In genomic region chr7:140397784-140398750, GRCh38 we compare ENCODE assay signal across 8 cellular contexts. TPM values are rescaled to one million over a fixed set of nuclear protein-coding genes. Genes with fewer than 3 reads are reported as not detected.
A peak's percentile ranks its signal among the peaks of the same experiment; 100 is the strongest.
DNase-seq lines count a peak whose midpoint lies in the region; ATAC-seq and TF ChIP-seq lines count a peak whose summit lies in the region.

TSS of gene SLC37A3 (minus strand) at chr7:140398530. CDS start at chr7:140382526, 16,004 bp downstream.

- H3K4me2 ChIP-seq in OCI-LY7 (ENCODE audit: low read length): peak within 1 kb of the TSS; percentile 93

- intact Hi-C loops in OCI-LY7 (cut with micrococcal nuclease; ENCODE audit: unreplicated experiment): loop anchor here (1.0 kb wide), 1 partner anchor 81 kb away; the partner anchor contains the start of gene MKRN1

- H3K9ac ChIP-seq in mucosa of rectum (ENCODE audit: low read depth in 1 of 2, low read length in 2 of 2): peak within 1 kb of the TSS; percentile 57 to 88

- H3K4me1 ChIP-seq in OCI-LY7 (ENCODE audit: insufficient read depth, low read length, poor library complexity, severe bottlenecking) (peaks cover 3% of the 10 kb centered on the region), mucosa of rectum (ENCODE audit: control insufficient read depth in 2 of 2, insufficient read depth in 2 of 2, low read length in 2 of 2) (peaks cover 0 to 5% of the 10 kb centered on the region in 2 donors)

- H3K27ac ChIP-seq in OCI-LY7 (ENCODE audit: low read depth, low read length, poor library complexity, severe bottlenecking) (no peak within 1 kb of the TSS), mucosa of rectum (ENCODE audit: low read depth in 2 of 2, low read length in 2 of 2) (peak within 1 kb of the TSS; percentile 70 to 76)

- H3K9me3 ChIP-seq in OCI-LY7 (ENCODE audit: low read length): no peaks in the 10 kb centered on the region
- H3K9me3 ChIP-seq in mucosa of rectum (ENCODE audit: control insufficient read depth in 2 of 2, low read length in 2 of 2): no peaks in the 10 kb centered on the region

- peak; percentile 94 for DNase-seq in COLO668 (lab: John Stamatoyannopoulos, UW; ENCODE audit: unreplicated experiment)
- peak; percentile 92 for DNase-seq in HT-29 (ENCODE audit: low spot score)
- peak; percentile 83 for DNase-seq in OCI-LY7 (ENCODE audit: low spot score)
- DNase-seq in activated T-cell treated with anti-CD3 and anti-CD28 coated beads, Interleukin-2, amount 50 U/mL, for 1 hour: peak; percentile 91
- no peak for DNase-seq in epithelial cell of proximal tubule (ENCODE audit: low read depth)
- DNase-seq in stimulated activated CD8-positive, alpha-beta memory T cell treated with anti-CD3 and anti-CD28 coated beads, Interleukin-4, amount 100 ng/mL, for 48 hours: peak; percentile 93

- H3K9me2 ChIP-seq in OCI-LY7 (ENCODE audit: insufficient read depth, low read length): no peaks in the 10 kb centered on the region

- H4K20me1 ChIP-seq in OCI-LY7 (ENCODE audit: insufficient read depth, low read length): no peaks in the 10 kb centered on the region; the same call in 1 of the 2 replicates

- TF ChIP-seq CTCF in OCI-LY7 (conservative IDR thresholded peaks at IDR 0.05; ENCODE audit: low read length): no peak
- no peak for TF ChIP-seq CTCF in epithelial cell of proximal tubule (conservative IDR thresholded peaks at IDR 0.05; ENCODE audit: low read depth, low read length)

- no TSS peak for BruUV-seq in OCI-LY7 (replicated peaks; lab: Mats Ljungman, UMichigan)

- peak within 1 kb of the TSS; percentile 84 for H3K4me3 ChIP-seq in OCI-LY7 (ENCODE audit: low read depth, low read length, poor library complexity, severe bottlenecking)
- peak within 1 kb of the TSS; percentile 93 for H3K4me3 ChIP-seq in epithelial cell of proximal tubule (ENCODE audit: low read depth, low read length)
- H3K4me3 ChIP-seq in mucosa of rectum (ENCODE audit: low read length in 2 of 2): peak within 1 kb of the TSS; percentile 74 to 88

- H2AFZ ChIP-seq in OCI-LY7 (ENCODE audit: low read length): peak within 1 kb of the TSS; percentile 80

- H3K27me3 ChIP-seq in mucosa of rectum (ENCODE audit: control insufficient read depth in 2 of 2, insufficient read depth in 2 of 2, low read length in 2 of 2): no peaks in the 10 kb centered on the region

- ATAC-seq in GM19468 (IDR thresholded peaks at IDR 0.05; ENCODE audit: extremely low read depth, unreplicated experiment): peak; percentile 92

- H3K79me2 ChIP-seq in OCI-LY7 (ENCODE audit: insufficient read depth, low read depth, low read length): no peaks in the 10 kb centered on the region

- H3K36me3 ChIP-seq in OCI-LY7 (ENCODE audit: insufficient read depth, low read length): no peaks in the 10 kb centered on the region
- peaks cover 0 to under 1% of the 10 kb centered on the region in 2 donors for H3K36me3 ChIP-seq in mucosa of rectum (ENCODE audit: control insufficient read depth in 2 of 2, insufficient read depth in 2 of 2, low read length in 2 of 2)

- POLR2A ChIA-PET in OCI-LY7 (lab: Charles Lee): interaction anchor here (0.6 kb wide), 2 partner anchors 345 to 1502 kb away, joined by 3 to 5 read pairs; no protein-coding TSS in a partner anchor

- CTCF ChIA-PET in OCI-LY7 (lab: Charles Lee; ENCODE audit: unreplicated experiment): interaction anchor here (1.1 kb wide), 1 partner anchor 8 kb away, joined by 3 read pairs; no protein-coding TSS in a partner anchor

RNA-seq across cellular contexts. Expression of gene SLC37A3, which starts in this region (rescaled TPM):
- total RNA-seq in HT-29 (2014; rRNA removed; shearing (Covaris generic)): 22.0 and 30.4 TPM in 2 replicates
- total RNA-seq in OCI-LY7 (2014; rRNA removed; shearing (Covaris generic)): 6.6 and 8.0 TPM in 2 replicates
- total RNA-seq in OCI-LY7 (2022) (9.8 and 10.0 TPM in 2 replicates), epithelial cell of proximal tubule (26.0 and 37.0 TPM in 2 replicates)
